1 cellular context compared by ENCODE assay signal in the genomic region with DNA sequence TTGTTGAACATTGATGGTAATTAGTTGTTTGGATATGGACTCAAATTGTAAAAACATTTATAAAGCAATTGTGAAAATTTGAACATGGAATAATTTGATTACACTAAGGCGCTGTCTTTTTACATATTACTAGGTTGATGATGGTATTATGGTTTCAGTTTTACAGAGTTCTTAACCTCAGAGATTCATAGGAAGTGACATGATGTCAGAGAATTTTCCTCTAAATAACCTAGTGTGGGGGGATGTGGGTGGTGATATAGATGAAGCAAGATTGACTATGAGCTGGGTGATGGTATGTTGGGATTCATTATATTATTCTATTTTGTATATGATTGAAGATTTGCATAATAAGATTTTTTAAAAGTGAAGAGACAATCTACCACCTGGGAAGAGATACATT.
TF ChIP-seq lines count a peak whose summit lies in the region.

No MANE protein-coding gene starts in this region.

TF ChIP-seq in K562, 482 proteins besides CTCF, POLR2A, EP300 and RAD21:
- TF ChIP-seq ATF3 (IDR thresholded peaks at IDR 0.05) (no peak), ATF3 (CRISPR knock-in tag; conservative IDR thresholded peaks at IDR 0.05) (no peak), CBX5 (IDR thresholded peaks at IDR 0.05; ENCODE audit: borderline replicate concordance, low read depth) (no peak), NFYB (IDR thresholded peaks at IDR 0.05; ENCODE audit: extremely low read depth, insufficient read length) (no peak), THRAP3 (IDR thresholded peaks at IDR 0.05; ENCODE audit: borderline replicate concordance) (no peak), KLF6 (CRISPR knock-in tag; IDR thresholded peaks at IDR 0.05; ENCODE audit: borderline replicate concordance) (no peak), ZNF644 (tag; IDR thresholded peaks at IDR 0.05; ENCODE audit: low read depth) (no peak), CREB3L1 (IDR thresholded peaks at IDR 0.05; ENCODE audit: borderline replicate concordance, low read depth) (no peak)
